In the genomic region with DNA sequence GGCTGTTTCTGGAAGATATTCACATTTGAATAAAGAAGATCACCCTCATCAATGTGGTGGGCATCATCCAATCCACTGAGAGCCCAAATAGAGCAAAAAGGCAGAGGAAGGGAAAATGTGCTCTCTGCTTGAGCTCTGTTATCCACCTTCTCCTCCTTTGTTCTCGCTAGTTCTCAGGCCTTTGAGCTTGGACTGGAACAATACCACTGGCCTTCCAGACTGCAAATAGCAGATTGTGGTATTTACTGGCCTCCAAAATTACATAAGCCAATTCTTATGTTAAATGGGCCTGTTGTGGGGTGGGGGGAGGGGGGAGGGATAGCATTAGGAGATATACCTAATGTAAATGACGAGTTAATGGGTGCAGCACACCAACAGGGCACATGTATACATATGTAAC, we compare ENCODE assay signal across 1 cellular context.
TF ChIP-seq lines count a peak whose summit lies in the region.

No MANE protein-coding gene starts in this region.

TF ChIP-seq in neural cell, 6 proteins besides CTCF, POLR2A, EP300 and RAD21 (continued from another document):
- TF ChIP-seq, protein P1, sequence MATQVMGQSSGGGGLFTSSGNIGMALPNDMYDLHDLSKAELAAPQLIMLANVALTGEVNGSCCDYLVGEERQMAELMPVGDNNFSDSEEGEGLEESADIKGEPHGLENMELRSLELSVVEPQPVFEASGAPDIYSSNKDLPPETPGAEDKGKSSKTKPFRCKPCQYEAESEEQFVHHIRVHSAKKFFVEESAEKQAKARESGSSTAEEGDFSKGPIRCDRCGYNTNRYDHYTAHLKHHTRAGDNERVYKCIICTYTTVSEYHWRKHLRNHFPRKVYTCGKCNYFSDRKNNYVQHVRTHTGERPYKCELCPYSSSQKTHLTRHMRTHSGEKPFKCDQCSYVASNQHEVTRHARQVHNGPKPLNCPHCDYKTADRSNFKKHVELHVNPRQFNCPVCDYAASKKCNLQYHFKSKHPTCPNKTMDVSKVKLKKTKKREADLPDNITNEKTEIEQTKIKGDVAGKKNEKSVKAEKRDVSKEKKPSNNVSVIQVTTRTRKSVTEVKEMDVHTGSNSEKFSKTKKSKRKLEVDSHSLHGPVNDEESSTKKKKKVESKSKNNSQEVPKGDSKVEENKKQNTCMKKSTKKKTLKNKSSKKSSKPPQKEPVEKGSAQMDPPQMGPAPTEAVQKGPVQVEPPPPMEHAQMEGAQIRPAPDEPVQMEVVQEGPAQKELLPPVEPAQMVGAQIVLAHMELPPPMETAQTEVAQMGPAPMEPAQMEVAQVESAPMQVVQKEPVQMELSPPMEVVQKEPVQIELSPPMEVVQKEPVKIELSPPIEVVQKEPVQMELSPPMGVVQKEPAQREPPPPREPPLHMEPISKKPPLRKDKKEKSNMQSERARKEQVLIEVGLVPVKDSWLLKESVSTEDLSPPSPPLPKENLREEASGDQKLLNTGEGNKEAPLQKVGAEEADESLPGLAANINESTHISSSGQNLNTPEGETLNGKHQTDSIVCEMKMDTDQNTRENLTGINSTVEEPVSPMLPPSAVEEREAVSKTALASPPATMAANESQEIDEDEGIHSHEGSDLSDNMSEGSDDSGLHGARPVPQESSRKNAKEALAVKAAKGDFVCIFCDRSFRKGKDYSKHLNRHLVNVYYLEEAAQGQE (IDR thresholded peaks at IDR 0.05; ENCODE audit: borderline replicate concordance) = no peak
- TF ChIP-seq SMC3 (conservative IDR thresholded peaks at IDR 0.05; ENCODE audit: poor library complexity) = no peak
- no peak for TF ChIP-seq POLR2AphosphoS5 (IDR thresholded peaks at IDR 0.05)
- no peak for TF ChIP-seq MXI1 (conservative IDR thresholded peaks at IDR 0.05; ENCODE audit: poor library complexity, severe bottlenecking)
- no peak for TF ChIP-seq EZH2 (IDR thresholded peaks at IDR 0.05; ENCODE audit: borderline replicate concordance, insufficient read depth, low read length, poor library complexity, severe bottlenecking)
